Comparison of ENCODE assay signal across 9 cellular contexts in genomic region chr5:1112596-1113331, GRCh38. TPM values are rescaled to one million over a fixed set of nuclear protein-coding genes. Genes with fewer than 3 reads are reported as not detected.
A peak's percentile ranks its signal among the peaks of the same experiment; 100 is the strongest.
DNase-seq lines count a peak whose midpoint lies in the region; FAIRE-seq and TF ChIP-seq lines count a peak whose summit lies in the region.
"Had no signal": no experiment of that assay in that cellular context is flagged by ENCODE, and none has a peak within 500 bp of the region (broad histone marks: within the 10 kb centered on the region; RNA-seq: fewer than 3 reads in every experiment).

No MANE protein-coding gene starts in this region.

- no peak overlapping the region for H2AFZ ChIP-seq in mammary epithelial cell (ENCODE audit: low read depth, low read length)

- dilution Hi-C loops in mammary epithelial cell (cut with HindIII; ENCODE audit: low sequenced_read_pairs): no loop called here

- BruUV-seq in mammary epithelial cell (replicated peaks; lab: Mats Ljungman, UMichigan): no TSS peak

- FAIRE-seq in frontal cortex (lab: Jason Lieb, UNC): no peak
- FAIRE-seq: GM18507 had no signal

- H3K27me3 ChIP-seq in mammary epithelial cell (ENCODE audit: insufficient read depth, low read length): no peaks in the 10 kb centered on the region

- peaks cover 19% of the 10 kb centered on the region for H3K79me2 ChIP-seq in mammary epithelial cell (ENCODE audit: insufficient read depth, low read length)

- H3K4me1 Mint-ChIP-seq in activated CD4-positive, alpha-beta T cell treated with anti-CD3 and anti-CD28 coated beads, Interleukin-2, amount 10 ng/mL, durations not matched to agents 7 days and 5 days: peaks cover 27% of the 10 kb centered on the region

- H3K27me3 Mint-ChIP-seq in activated CD4-positive, alpha-beta T cell treated with anti-CD3 and anti-CD28 coated beads, Interleukin-2, amount 10 ng/mL, durations not matched to agents 7 days and 5 days: peaks cover 3% of the 10 kb centered on the region

- peak overlapping the region; percentile 6 for H3K4me2 ChIP-seq in mammary epithelial cell (ENCODE audit: insufficient read depth, low read depth, low read length)

- H3K4me3 ChIP-seq in mammary epithelial cell (replicated peaks in 1 of 3; ENCODE audit: insufficient read depth in 1 of 3, low read depth in 2 of 3, low read length in 3 of 3) (no peak overlapping the region), skeletal muscle cell (ENCODE audit: low read depth, low read length) (no peak overlapping the region)

- H3K27ac ChIP-seq in mammary epithelial cell (ENCODE audit: insufficient read depth, low read depth, low read length): no peak overlapping the region

- peak overlapping the region; percentile 64 for H3K4me3 Mint-ChIP-seq in activated CD4-positive, alpha-beta T cell treated with anti-CD3 and anti-CD28 coated beads, Interleukin-2, amount 10 ng/mL, durations not matched to agents 7 days and 5 days

- H3K27ac Mint-ChIP-seq in activated CD4-positive, alpha-beta T cell treated with anti-CD3 and anti-CD28 coated beads, Interleukin-2, amount 10 ng/mL, durations not matched to agents 7 days and 5 days: no peak overlapping the region

- H3K4me1 ChIP-seq in mammary epithelial cell (ENCODE audit: insufficient read depth, low read length): peaks cover 16% of the 10 kb centered on the region

- H3K36me3 ChIP-seq in mammary epithelial cell (ENCODE audit: insufficient read depth, low read length): no peaks in the 10 kb centered on the region

- H3K9ac ChIP-seq in mammary epithelial cell (ENCODE audit: insufficient read depth, low read length): no peak overlapping the region

- H3K9me3 ChIP-seq in mammary epithelial cell (replicated peaks; ENCODE audit: insufficient read depth, low read length): no peaks in the 10 kb centered on the region

- intact Hi-C loops in mammary epithelial cell (cut with micrococcal nuclease): loop anchor here (5.0 kb wide), 1 partner anchor 215 kb away; no protein-coding TSS in a partner anchor

- POLR2A ChIA-PET in activated CD4-positive, alpha-beta T cell treated with anti-CD3 and anti-CD28 coated beads, Interleukin-2, amount 10 ng/mL, durations not matched to agents 7 days and 5 days (lab: Charles Lee): no interaction called here

- CTCF ChIA-PET in activated CD4-positive, alpha-beta T cell treated with anti-CD3 and anti-CD28 coated beads, Interleukin-2, amount 10 ng/mL, durations not matched to agents 7 days and 5 days (lab: Charles Lee): no interaction called here
- CTCF ChIA-PET in mammary epithelial cell (lab: Charles Lee; ENCODE audit: low non-redundant PET): no interaction called here

- H3K36me3 Mint-ChIP-seq in activated CD4-positive, alpha-beta T cell treated with anti-CD3 and anti-CD28 coated beads, Interleukin-2, amount 10 ng/mL, durations not matched to agents 7 days and 5 days (ENCODE audit: low read depth): peaks cover 20% of the 10 kb centered on the region

- in situ Hi-C loops in mammary epithelial cell (cut with MboI; ENCODE audit: low sequenced_read_pairs in 2 of 2): no loop called here

- no peaks in the 10 kb centered on the region for H4K20me1 ChIP-seq in mammary epithelial cell (ENCODE audit: insufficient read depth, low read length)

- WGBS in mammary epithelial cell (ENCODE audit: low coverage, missing lambda C conversion rate): 4% methylated on average over 7 of the region's 13 CpGs

- no peaks in the 10 kb centered on the region for H3K9me3 Mint-ChIP-seq in activated CD4-positive, alpha-beta T cell treated with anti-CD3 and anti-CD28 coated beads, Interleukin-2, amount 10 ng/mL, durations not matched to agents 7 days and 5 days

- TF ChIP-seq CTCF in mammary epithelial cell (conservative IDR thresholded peaks at IDR 0.05 in 1 of 2, IDR thresholded peaks at IDR 0.05 in 1 of 2; ENCODE audit: extremely low read depth in 1 of 2, insufficient read depth in 1 of 2, low read depth in 1 of 2, low read length in 2 of 2): no peak

- DNase-seq in activated CD4-positive, alpha-beta T cell treated with anti-CD3 and anti-CD28 coated beads, Interleukin-2, amount 10 ng/mL, durations not matched to agents 7 days and 5 days: no peak
- no peak for DNase-seq in activated CD4-positive, alpha-beta T cell treated with anti-CD3 and anti-CD28 coated beads, Interleukin-2, amount 50 U/mL, for 48 hours
- DNase-seq in NCI-H146 treated with DMSO at 0.1 percent for 48 hours (lab: John Stamatoyannopoulos, UW; ENCODE audit: unreplicated experiment): peak; percentile 18
- peak; percentile 89 for DNase-seq in mammary epithelial cell
- DNase-seq in skeletal muscle cell (ENCODE audit: low read depth): peak; percentile 18
- DNase-seq in stimulated activated CD4-positive, alpha-beta T cell treated with anti-CD3 and anti-CD28 coated beads, Interleukin-4, amount 100 ng/mL, for 24 hours: no peak
- DNase-seq in islet precursor cell: no peak
- no peak for DNase-seq in frontal cortex (ENCODE audit: low spot score in 2 of 2)

RNA-seq across cellular contexts. Expression of gene SLC12A7, which starts 0.9 kb away (rescaled TPM):
- 100 to 1,000 TPM; 102 to 120 TPM for total RNA-seq in activated CD4-positive, alpha-beta T cell treated with anti-CD3 and anti-CD28 coated beads, Interleukin-2, amount 10 ng/mL, durations not matched to agents 7 days and 5 days
- total RNA-seq in mammary epithelial cell: 10 to 100 TPM; 10.5 to 21.2 TPM
- 6.3 TPM for polyA plus RNA-seq in mammary epithelial cell
- polyA minus RNA-seq in mammary epithelial cell: 17.0 TPM
- 5.7 TPM for total RNA-seq in frontal cortex

Comparison
In these comparisons a context has a peak if more than half of its experiments do, and no peak if none do; other contexts are left out.
1. DNase-seq: peak in NCI-H146 treated with DMSO at 0.1 percent for 48 hours (single experiment), mammary epithelial cell (single experiment) and skeletal muscle cell (single experiment); none in activated CD4-positive, alpha-beta T cell treated with anti-CD3 and anti-CD28 coated beads, Interleukin-2, amount 10 ng/mL, durations not matched to agents 7 days and 5 days (single experiment), activated CD4-positive, alpha-beta T cell treated with anti-CD3 and anti-CD28 coated beads, Interleukin-2, amount 50 U/mL, for 48 hours (0 of 2), stimulated activated CD4-positive, alpha-beta T cell treated with anti-CD3 and anti-CD28 coated beads, Interleukin-4, amount 100 ng/mL, for 24 hours (single experiment), islet precursor cell (single experiment) and frontal cortex (0 of 2).
2. RNA of gene SLC12A7, which starts 0.9 kb away (total RNA-seq): 102 to 120 TPM in activated CD4-positive, alpha-beta T cell treated with anti-CD3 and anti-CD28 coated beads, Interleukin-2, amount 10 ng/mL, durations not matched to agents 7 days and 5 days; 10.5 to 21.2 TPM in mammary epithelial cell and 5.7 TPM in frontal cortex (single experiment); every median in the first group is over 4 times any median in the second.